Comparison of ENCODE assay signal across 14 cellular contexts in the genomic region with DNA sequence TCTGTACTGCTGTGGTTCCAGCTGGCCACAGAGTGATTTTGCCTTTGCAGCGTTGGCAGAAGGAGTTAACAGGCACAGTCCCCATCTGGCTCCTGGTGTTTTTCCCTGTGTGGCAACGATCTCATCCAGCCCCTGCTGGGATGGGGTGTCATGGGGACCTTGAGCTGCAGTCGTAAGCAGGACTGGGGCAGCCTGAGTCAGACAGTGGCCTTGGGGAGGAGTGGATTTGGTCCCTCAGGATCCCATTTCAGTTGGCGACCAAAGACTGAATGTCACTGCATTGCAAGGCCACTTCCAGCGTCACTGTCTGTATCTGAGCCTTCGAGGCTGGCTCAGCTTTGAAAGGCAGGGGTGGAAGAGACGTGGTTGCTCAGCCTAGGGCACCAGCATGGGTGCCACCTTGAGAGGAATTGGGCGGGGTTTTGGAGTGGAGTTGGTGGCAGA. TPM values are rescaled to one million over a fixed set of nuclear protein-coding genes. Genes with fewer than 3 reads are reported as not detected.
A peak's percentile ranks its signal among the peaks of the same experiment; 100 is the strongest.
DNase-seq lines count a peak whose midpoint lies in the region; ATAC-seq and TF ChIP-seq lines count a peak whose summit lies in the region.
"Had no signal": no experiment of that assay in that cellular context is flagged by ENCODE, and none has a peak within 500 bp of the region (broad histone marks: within the 10 kb centered on the region; RNA-seq: fewer than 3 reads in every experiment).

No MANE protein-coding gene starts in this region.

- peaks cover 13 to 15% of the 10 kb centered on the region in 2 donors for H3K36me3 ChIP-seq in mucosa of rectum (ENCODE audit: control insufficient read depth in 2 of 2, insufficient read depth in 2 of 2, low read length in 2 of 2)
- H3K36me3 ChIP-seq in thyroid gland: no peaks in the 10 kb centered on the region
- peaks cover 12% of the 10 kb centered on the region for H3K36me3 ChIP-seq in A673 (ENCODE audit: insufficient read depth, low read length, poor library complexity, severe bottlenecking)

- CTCF ChIA-PET in A673 (lab: Charles Lee): interaction anchor here (0.5 kb wide), 1 partner anchor 28 kb away, joined by 7 read pairs; no protein-coding TSS in a partner anchor

- no peak for ATAC-seq in GM18498 (IDR thresholded peaks at IDR 0.05; ENCODE audit: unreplicated experiment)

- no peak for TF ChIP-seq CTCF in dorsolateral prefrontal cortex (IDR thresholded peaks at IDR 0.05 in 54 of 56, conservative IDR thresholded peaks at IDR 0.05 in 2 of 56; ENCODE audit: low read depth in 1 of 56, partially characterized antibody in 56 of 56)
- no peak for TF ChIP-seq CTCF in thyroid gland (IDR thresholded peaks at IDR 0.05)
- no peak for TF ChIP-seq CTCF in A673 (conservative IDR thresholded peaks at IDR 0.05; ENCODE audit: low read depth, low read length)

- H3K27me3 ChIP-seq in dorsolateral prefrontal cortex: no peaks in the 10 kb centered on the region
- no peaks in the 10 kb centered on the region for H3K27me3 ChIP-seq in mucosa of rectum (ENCODE audit: control insufficient read depth in 2 of 2, insufficient read depth in 2 of 2, low read length in 2 of 2)
- no peaks in the 10 kb centered on the region for H3K27me3 ChIP-seq in thyroid gland
- no peaks in the 10 kb centered on the region for H3K27me3 ChIP-seq in A673 (replicated peaks; ENCODE audit: insufficient read depth, low read depth, low read length, poor library complexity)

- no TSS peak for BruUV-seq in A673 (replicated peaks; lab: Mats Ljungman, UMichigan)

- H3K9ac ChIP-seq in mucosa of rectum (ENCODE audit: low read depth in 1 of 2, low read length in 2 of 2): peak overlapping the region in 1 of 2 donors; percentile 37

- H3K27ac ChIP-seq in dorsolateral prefrontal cortex (peak overlapping the region; percentile 9 to 92 (median 81)), mucosa of rectum (ENCODE audit: low read depth in 2 of 2, low read length in 2 of 2) (peak overlapping the region; percentile 40 to 83), thyroid gland (peak overlapping the region in 1 of 3 donors; percentile 32), A673 (ENCODE audit: low read depth, low read length, poor library complexity, severe bottlenecking) (no peak overlapping the region)

- no peak for TF ChIP-seq POLR2A in thyroid gland (IDR thresholded peaks at IDR 0.05)

- H3K4me1 ChIP-seq in mucosa of rectum (ENCODE audit: control insufficient read depth in 2 of 2, insufficient read depth in 2 of 2, low read length in 2 of 2) (peaks cover 6 to 11% of the 10 kb centered on the region in 2 donors), thyroid gland (peaks cover 5 to 12% of the 10 kb centered on the region in 2 donors), A673 (ENCODE audit: insufficient read depth, low read length, poor library complexity, severe bottlenecking) (no peaks in the 10 kb centered on the region)

- H3K9me3 ChIP-seq in mucosa of rectum (ENCODE audit: control insufficient read depth in 2 of 2, low read length in 2 of 2): no peaks in the 10 kb centered on the region
- H3K9me3 ChIP-seq in thyroid gland: no peaks in the 10 kb centered on the region
- no peaks in the 10 kb centered on the region for H3K9me3 ChIP-seq in A673 (ENCODE audit: low read depth, low read length, poor library complexity, severe bottlenecking)

- POLR2A ChIA-PET in A673 (lab: Charles Lee; ENCODE audit: low non-redundant PET): no interaction called here

- H3K4me3 ChIP-seq in dorsolateral prefrontal cortex (peak overlapping the region in 13 of 59 donors; percentile 0 to 37 (median 9)), mucosa of rectum (ENCODE audit: low read length in 2 of 2) (no peak overlapping the region), thyroid gland (replicated peaks in 1 of 3) (no peak overlapping the region), A673 (ENCODE audit: low read depth, low read length, poor library complexity, severe bottlenecking) (no peak overlapping the region)

- intact Hi-C loops in dorsolateral prefrontal cortex (cut with DNase I) (no loop called here), thyroid gland (cut with DNase I) (no loop called here), A673 (cut with micrococcal nuclease; ENCODE audit: unreplicated experiment) (no loop called here)

- 56 to 60% methylated on average over 6 to 7 of the region's 8 CpGs for whole genome bisulfite sequencing in thyroid gland, 2 donors

- DNase-seq in NCI-H2029 treated with DMSO at 0.1 percent for 48 hours (lab: John Stamatoyannopoulos, UW) (peak; percentile 30), NCI-H2029 (lab: John Stamatoyannopoulos, UW) (no peak), dorsolateral prefrontal cortex (peak in 5 of 10 donors; percentile 9 to 65 (median 56)), thyroid gland (peak; percentile 41 to 50), DMS79 (lab: John Stamatoyannopoulos, UW) (no peak), A673 (ENCODE audit: low spot score) (no peak)
- DNase-seq: 8988T; activated CD4-positive, alpha-beta T cell treated with anti-CD3 and anti-CD28 coated beads, Interleukin-2, amount 50 U/mL, for 4 hours; NCI-H1092 treated with DMSO at 0.1 percent for 48 hours; NCI-H748 treated with DMSO at 0.1 percent for 48 hours; SHP77 treated with DMSO at 0.1 percent for 48 hours; stimulated activated CD4-positive, alpha-beta T cell treated with anti-CD3 and anti-CD28 coated beads, Interleukin-4, amount 100 ng/mL, for 1 hour had no signal

RNA-seq across cellular contexts. Expression of gene TMEM94, which starts 11.9 kb away (rescaled TPM):
- 100 to 1,000 TPM in 117 of 120 experiments, 10 to 100 TPM in 3; 78.0 to 220 (median 129) TPM for total RNA-seq in dorsolateral prefrontal cortex
- 100 to 1,000 TPM in 1 of 4 donors, 10 to 100 TPM in 3; 52.1 to 116 (median 92.7) TPM for total RNA-seq in thyroid gland
- 67.0 and 84.7 TPM in 2 replicates for total RNA-seq in A673 (2021)

RNA-seq across cellular contexts. Expression of gene CASKIN2, which starts 47.0 kb away (rescaled TPM):
- total RNA-seq in dorsolateral prefrontal cortex (10 to 100 TPM; 23.3 to 80.3 (median 41.6) TPM), thyroid gland (10 to 100 TPM; 15.0 to 87.2 (median 21.7) TPM), A673 (2021) (32.6 and 32.7 TPM in 2 replicates)

RNA-seq across cellular contexts. Expression of gene TSEN54, which starts 48.0 kb away (rescaled TPM):
- total RNA-seq in dorsolateral prefrontal cortex: 10 to 100 TPM; 14.4 to 45.4 (median 27.2) TPM
- 10 to 100 TPM; 11.6 to 46.6 (median 25.8) TPM for total RNA-seq in thyroid gland
- 36.5 and 36.6 TPM in 2 replicates for total RNA-seq in A673 (2021)

RNA-seq across cellular contexts. Expression of gene LLGL2, which starts 57.2 kb away (rescaled TPM):
- total RNA-seq in dorsolateral prefrontal cortex: 10 to 100 TPM in 65 of 120 experiments, 1 to 10 TPM in 55; 3.2 to 31.5 (median 10.6) TPM
- 10 to 100 TPM; 35.6 to 73.5 (median 53.8) TPM for total RNA-seq in thyroid gland
- total RNA-seq in A673 (2021): 10.8 and 14.4 TPM in 2 replicates

Comparison
In these comparisons a context has a peak if more than half of its experiments do, and no peak if none do; other contexts are left out.
1. DNase-seq: peak in NCI-H2029 treated with DMSO at 0.1 percent for 48 hours (single experiment) and thyroid gland (2 of 2); none in NCI-H2029 (single experiment), DMS79 (single experiment) and A673 (single experiment).